ENCODE assay signal across 21 cellular contexts in genomic region chr17:80945736-80946135, GRCh38. TPM values are rescaled to one million over a fixed set of nuclear protein-coding genes. Genes with fewer than 3 reads are reported as not detected.
A peak's percentile ranks its signal among the peaks of the same experiment; 100 is the strongest.
DNase-seq lines count a peak whose midpoint lies in the region; ATAC-seq, FAIRE-seq and TF ChIP-seq lines count a peak whose summit lies in the region.
"Had no signal": no experiment of that assay in that cellular context is flagged by ENCODE, and none has a peak within 500 bp of the region (broad histone marks: within the 10 kb centered on the region; RNA-seq: fewer than 3 reads in every experiment).

No MANE protein-coding gene starts in this region.

- peaks cover 4 to 9% of the 10 kb centered on the region in 2 donors for H3K4me1 ChIP-seq in kidney (ENCODE audit: control insufficient read depth in 1 of 2, insufficient read depth in 1 of 2, low read depth in 1 of 2, low read length in 2 of 2)

- H3K27ac ChIP-seq in kidney (ENCODE audit: low read depth in 2 of 2, low read length in 2 of 2), result no peak overlapping the region
- H3K27ac ChIP-seq: Peyer's patch had no signal

- ATAC-seq in sciatic nerve (no peak), HG03280 (IDR thresholded peaks at IDR 0.05; ENCODE audit: unreplicated experiment) (no peak), GM21737 (IDR thresholded peaks at IDR 0.05; ENCODE audit: unreplicated experiment) (no peak)

- peaks cover 13% of the 10 kb centered on the region for H3K4me1 Mint-ChIP-seq in activated naive CD4-positive, alpha-beta T cell treated with anti-CD3 and anti-CD28 coated beads, Interleukin-2, amount 10 ng/mL, durations not matched to agents 7 days and 5 days

- TF ChIP-seq CTCF in GM06990 (IDR thresholded peaks at IDR 0.05; ENCODE audit: insufficient read depth, low read length, poor library complexity, severe bottlenecking), result no peak
- TF ChIP-seq CTCF in kidney (IDR thresholded peaks at IDR 0.05; ENCODE audit: borderline replicate concordance, extremely low read depth, insufficient read depth), result no peak

- peaks cover 5% of the 10 kb centered on the region for H3K9me3 Mint-ChIP-seq in activated naive CD4-positive, alpha-beta T cell treated with anti-CD3 and anti-CD28 coated beads, Interleukin-2, amount 10 ng/mL, durations not matched to agents 7 days and 5 days
- H3K9me3 Mint-ChIP-seq: CD4-positive, CD25-positive, alpha-beta regulatory T cell had no signal

- H3K27me3 ChIP-seq in GM06990 (replicated peaks; ENCODE audit: control insufficient read depth, insufficient read depth, low read length), result no peaks in the 10 kb centered on the region
- H3K27me3 ChIP-seq: Peyer's patch had no signal

- H3K27me3 Mint-ChIP-seq in activated naive CD4-positive, alpha-beta T cell treated with anti-CD3 and anti-CD28 coated beads, Interleukin-2, amount 10 ng/mL, durations not matched to agents 7 days and 5 days, result no peaks in the 10 kb centered on the region
- H3K27me3 Mint-ChIP-seq: CD4-positive, CD25-positive, alpha-beta regulatory T cell had no signal

- intact Hi-C loops in kidney (cut with DNase I), result no loop called here
- intact Hi-C loops in sciatic nerve (cut with DNase I), result no loop called here

- H3K36me3 Mint-ChIP-seq in activated naive CD4-positive, alpha-beta T cell treated with anti-CD3 and anti-CD28 coated beads, Interleukin-2, amount 10 ng/mL, durations not matched to agents 7 days and 5 days, result peaks cover 43% of the 10 kb centered on the region

- H3K27ac Mint-ChIP-seq in activated naive CD4-positive, alpha-beta T cell treated with anti-CD3 and anti-CD28 coated beads, Interleukin-2, amount 10 ng/mL, durations not matched to agents 7 days and 5 days, result peak overlapping the region; percentile 33
- H3K27ac Mint-ChIP-seq: CD4-positive, CD25-positive, alpha-beta regulatory T cell had no signal

- H3K4me3 ChIP-seq in GM06990 (replicated peaks; ENCODE audit: low read depth, low read length), result no peak overlapping the region
- H3K4me3 ChIP-seq in kidney (ENCODE audit: low read length in 2 of 2), result no peak overlapping the region
- H3K4me3 ChIP-seq: Peyer's patch had no signal

- DNase-seq in activated naive CD4-positive, alpha-beta T cell treated with anti-CD3 and anti-CD28 coated beads, Interleukin-2, amount 10 ng/mL, durations not matched to agents 7 days and 5 days, result no peak
- DNase-seq in activated naive CD4-positive, alpha-beta T cell treated with Interleukin-2 at 50 U/mL for 16 hours, result no peak
- DNase-seq in GM06990 (ENCODE audit: extremely low read depth, insufficient read length) (peak; percentile 4), kidney (peak; percentile 56), sciatic nerve (ENCODE audit: low spot score) (peak; percentile 51), RPMI8226 (no peak)
- DNase-seq: CD4-positive, CD25-positive, alpha-beta regulatory T cell; DMS79; HCEC 1CT; Karpas-422; MM.1S; NCI-H1105 treated with DMSO at 0.1 percent for 48 hours; NCI-H1930; NCI-H2171 treated with DMSO at 0.1 percent for 48 hours; NCI-H510A; NCI-H82; Peyer's patch had no signal

- no peaks in the 10 kb centered on the region for H3K9me3 ChIP-seq in kidney (ENCODE audit: control insufficient read depth in 1 of 2, low read length in 2 of 2)
- H3K9me3 ChIP-seq: Peyer's patch had no signal

- H3K36me3 ChIP-seq in GM06990 (ENCODE audit: control insufficient read depth, insufficient read depth, low read length), result peaks cover 9% of the 10 kb centered on the region
- H3K36me3 ChIP-seq in kidney (ENCODE audit: control insufficient read depth in 1 of 2, insufficient read depth in 2 of 2, low read length in 2 of 2), result peaks cover 6 to 14% of the 10 kb centered on the region in 2 donors

- CTCF ChIA-PET in activated naive CD4-positive, alpha-beta T cell treated with anti-CD3 and anti-CD28 coated beads, Interleukin-2, amount 10 ng/mL, durations not matched to agents 7 days and 5 days (lab: Charles Lee), result no interaction called here

- H3K9ac ChIP-seq in kidney (ENCODE audit: low read length in 2 of 2), result no peak overlapping the region

- FAIRE-seq in kidney (lab: Jason Lieb, UNC), result no peak
- FAIRE-seq: A204.1, GM19239 had no signal

- H3K4me3 Mint-ChIP-seq in activated naive CD4-positive, alpha-beta T cell treated with anti-CD3 and anti-CD28 coated beads, Interleukin-2, amount 10 ng/mL, durations not matched to agents 7 days and 5 days, result no peak overlapping the region
- H3K4me3 Mint-ChIP-seq: CD4-positive, CD25-positive, alpha-beta regulatory T cell had no signal

RNA-seq across cellular contexts. Expression of gene CHMP6, which starts 45.9 kb away (rescaled TPM):
- 28.0 TPM for total RNA-seq in kidney
- polyA plus RNA-seq in kidney (ENCODE audit: insufficient read depth, low read depth, low replicate concordance), result 34.1 TPM
- total RNA-seq in sciatic nerve, result 26.8 TPM

Comparison
In these comparisons a context has a peak if more than half of its experiments do, and no peak if none do; other contexts are left out.
1. DNase-seq: peak in GM06990 (single experiment), kidney (single experiment) and sciatic nerve (single experiment); none in activated naive CD4-positive, alpha-beta T cell treated with anti-CD3 and anti-CD28 coated beads, Interleukin-2, amount 10 ng/mL, durations not matched to agents 7 days and 5 days (single experiment), activated naive CD4-positive, alpha-beta T cell treated with Interleukin-2 at 50 U/mL for 16 hours (single experiment) and RPMI8226 (single experiment).